Comparison of ENCODE assay signal across 26 cellular contexts in the genomic region with DNA sequence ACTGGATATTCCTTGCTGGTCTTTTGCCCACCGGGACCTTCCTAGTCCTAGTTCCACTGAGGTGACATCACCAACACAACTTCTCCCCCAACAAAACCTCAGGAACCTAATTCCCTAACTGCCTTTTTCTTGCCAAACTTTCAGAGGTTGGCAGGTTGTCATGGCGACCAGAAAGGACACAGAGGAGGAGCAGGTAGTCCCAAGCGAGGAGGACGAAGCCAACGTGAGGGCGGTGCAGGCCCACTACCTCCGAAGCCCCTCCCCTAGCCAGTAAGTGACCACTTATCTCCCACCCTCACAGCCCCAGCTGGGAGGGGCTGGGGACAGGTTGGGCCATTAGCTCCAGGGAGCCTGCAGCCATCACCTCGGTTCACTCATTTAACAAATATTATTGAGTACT. TPM values are rescaled to one million over a fixed set of nuclear protein-coding genes. Genes with fewer than 3 reads are reported as not detected.
DNase-seq lines count a peak whose midpoint lies in the region; ATAC-seq and TF ChIP-seq lines count a peak whose summit lies in the region.
"Had no signal": no experiment of that assay in that cellular context is flagged by ENCODE, and none has a peak within 500 bp of the region (broad histone marks: within the 10 kb centered on the region; RNA-seq: fewer than 3 reads in every experiment).

No MANE protein-coding gene starts in this region.

- H3K9ac ChIP-seq in SK-N-MC (ENCODE audit: insufficient read length) (no peak overlapping the region), skeletal muscle satellite cell (ENCODE audit: low read depth, low read length) (no peak overlapping the region)
- H3K9ac ChIP-seq: parathyroid adenoma had no signal

- peaks cover 44% of the 10 kb centered on the region for H3K4me1 ChIP-seq in left ventricle myocardium inferior
- peaks cover 24% of the 10 kb centered on the region for H3K4me1 ChIP-seq in skeletal muscle satellite cell (ENCODE audit: control insufficient read depth, insufficient read depth, low read length)
- H3K4me1 ChIP-seq: parathyroid adenoma, sigmoid colon had no signal

- H3K36me3 ChIP-seq in SK-N-MC (ENCODE audit: insufficient read depth, low read length) (no peaks in the 10 kb centered on the region), left ventricle myocardium inferior (peaks cover 4% of the 10 kb centered on the region), skeletal muscle satellite cell (ENCODE audit: insufficient read depth, low read length) (no peaks in the 10 kb centered on the region)
- H3K36me3 ChIP-seq: sigmoid colon had no signal

- in situ Hi-C loops in KBM-7 (cut with MboI; ENCODE audit: low pct_unique_long_range_greater_than_20kb, low sequenced_read_pairs), result no loop called here

- no peak overlapping the region for H3K4me3 Mint-ChIP-seq in stimulated activated effector memory CD8-positive, alpha-beta T cell treated with anti-CD3 and anti-CD28 coated beads, Interleukin-12 subunit alpha, Interleukin-12 subunit beta, amount 100 ng/mL, for 72 hours
- H3K4me3 Mint-ChIP-seq: CD8-positive, alpha-beta memory T cell; natural killer cell had no signal

- no peaks in the 10 kb centered on the region for H3K36me3 Mint-ChIP-seq in stimulated activated effector memory CD8-positive, alpha-beta T cell treated with anti-CD3 and anti-CD28 coated beads, Interleukin-12 subunit alpha, Interleukin-12 subunit beta, amount 100 ng/mL, for 72 hours
- H3K36me3 Mint-ChIP-seq: natural killer cell had no signal

- no peak for ATAC-seq in HG03175 (IDR thresholded peaks at IDR 0.05; ENCODE audit: unreplicated experiment)
- no peak for ATAC-seq in stimulated activated effector memory CD8-positive, alpha-beta T cell treated with anti-CD3 and anti-CD28 coated beads, Interleukin-12 subunit alpha, Interleukin-12 subunit beta, amount 100 ng/mL, for 72 hours
- ATAC-seq: natural killer cell had no signal

- peak overlapping the region; percentile 96; the same call in 1 of the 2 replicates for H3K27ac ChIP-seq in SK-N-MC
- peak overlapping the region; percentile 84 for H3K27ac ChIP-seq in left ventricle myocardium inferior (replicated peaks)
- H3K27ac ChIP-seq: epithelial cell of prostate, parathyroid adenoma, sigmoid colon, VCaP had no signal

- peak; percentile 36 for DNase-seq in KBM-7
- no peak for DNase-seq in SK-N-MC (ENCODE audit: low read depth, low spot score)
- DNase-seq in left ventricle myocardium inferior, result no peak
- DNase-seq in NCI-H2081 treated with DMSO at 0.1 percent for 48 hours (lab: John Stamatoyannopoulos, UW), result no peak
- no peak for DNase-seq in stimulated activated effector memory CD8-positive, alpha-beta T cell treated with anti-CD3 and anti-CD28 coated beads, Interleukin-12 subunit alpha, Interleukin-12 subunit beta, amount 100 ng/mL, for 72 hours (ENCODE audit: low spot score in 2 of 2)
- DNase-seq: activated gamma-delta T cell treated with Interleukin-2 at 50 U/mL for 16 hours; caudate nucleus; CD8-positive, alpha-beta memory T cell; DMS79 treated with DMSO at 0.1 percent for 48 hours; hypothalamus; natural killer cell; NCI-H1105 treated with DMSO at 0.1 percent for 48 hours; NCI-H526 treated with DMSO at 0.1 percent for 48 hours; OCI-M1; sigmoid colon; stimulated activated CD4-positive, alpha-beta T cell treated with anti-CD3 and anti-CD28 coated beads, Interleukin-1b, Interleukin-23, amount 100 ng/mL, for 48 hours; stimulated activated naive CD4-positive, alpha-beta T cell; T-helper 2 cell had no signal

- H3K9me3 ChIP-seq in SK-N-MC (ENCODE audit: low read depth, low read length), result 0 out of 2 replicates have a peak, but pooled peaks cover 3% of the 10 kb centered on the region
- no peaks in the 10 kb centered on the region for H3K9me3 ChIP-seq in left ventricle myocardium inferior (replicated peaks)
- H3K9me3 ChIP-seq in skeletal muscle satellite cell (replicated peaks; ENCODE audit: low read length), result no peaks in the 10 kb centered on the region
- H3K9me3 ChIP-seq: sigmoid colon had no signal

- peak overlapping the region; percentile 59 for H3K4me2 ChIP-seq in skeletal muscle satellite cell (ENCODE audit: low read length)

- TF ChIP-seq CTCF in left ventricle myocardium inferior (IDR thresholded peaks at IDR 0.05; ENCODE audit: borderline replicate concordance), result no peak

- H3K4me1 Mint-ChIP-seq in stimulated activated effector memory CD8-positive, alpha-beta T cell treated with anti-CD3 and anti-CD28 coated beads, Interleukin-12 subunit alpha, Interleukin-12 subunit beta, amount 100 ng/mL, for 72 hours, result peaks cover 15% of the 10 kb centered on the region

- H3K4me3 ChIP-seq in SK-N-MC (peak overlapping the region; percentile 65), left ventricle myocardium inferior (peak overlapping the region; percentile 70), skeletal muscle satellite cell (ENCODE audit: low read length) (peak overlapping the region; percentile 40)
- H3K4me3 ChIP-seq: sigmoid colon had no signal

- no peak overlapping the region for H3K27ac Mint-ChIP-seq in stimulated activated effector memory CD8-positive, alpha-beta T cell treated with anti-CD3 and anti-CD28 coated beads, Interleukin-12 subunit alpha, Interleukin-12 subunit beta, amount 100 ng/mL, for 72 hours
- H3K27ac Mint-ChIP-seq: natural killer cell had no signal

- no peaks in the 10 kb centered on the region for H3K9me3 Mint-ChIP-seq in stimulated activated effector memory CD8-positive, alpha-beta T cell treated with anti-CD3 and anti-CD28 coated beads, Interleukin-12 subunit alpha, Interleukin-12 subunit beta, amount 100 ng/mL, for 72 hours
- H3K9me3 Mint-ChIP-seq: natural killer cell had no signal

- intact Hi-C loops in left ventricle myocardium inferior (cut with micrococcal nuclease), result no loop called here

- H3K27me3 ChIP-seq in left ventricle myocardium inferior (ENCODE audit: low read depth), result no peaks in the 10 kb centered on the region
- H3K27me3 ChIP-seq in skeletal muscle satellite cell (ENCODE audit: control insufficient read depth, insufficient read depth, low read length), result no peaks in the 10 kb centered on the region
- H3K27me3 ChIP-seq: sigmoid colon had no signal

RNA-seq across cellular contexts. Expression of gene STYXL2, which starts 0.8 kb away (rescaled TPM):
- 177 TPM for total RNA-seq in left ventricle myocardium inferior
- 0.25 and 1.1 TPM in 2 replicates for total RNA-seq in skeletal muscle satellite cell (2012; rRNA removed)
- total RNA-seq: CD8-positive, alpha-beta memory T cell; fibroblast of villous mesenchyme; mammary epithelial cell; natural killer cell; SK-MEL-5 had no signal

RNA-seq across cellular contexts. Expression of gene GPA33, which starts 4.5 kb away (rescaled TPM):
- total RNA-seq in left ventricle myocardium inferior, result 0.91 TPM
- not detected in 2 replicates for total RNA-seq in skeletal muscle satellite cell (2012; rRNA removed)
- total RNA-seq: fibroblast of villous mesenchyme, mammary epithelial cell, SK-MEL-5 had no signal
